ENCODE assay signal across 1 cellular context in genomic region chr9:34637356-34638137, GRCh38.
A peak's percentile ranks its signal among the peaks of the same experiment; 100 is the strongest.
TF ChIP-seq lines count a peak whose summit lies in the region.

TSS of gene SIGMAR1 (minus strand) at chr9:34637787. CDS start at chr9:34637697, 90 bp downstream.

TF ChIP-seq in K562, 482 proteins besides CTCF, POLR2A, EP300 and RAD21 (continued from another document and continues in another):
- TF ChIP-seq, protein P1, sequence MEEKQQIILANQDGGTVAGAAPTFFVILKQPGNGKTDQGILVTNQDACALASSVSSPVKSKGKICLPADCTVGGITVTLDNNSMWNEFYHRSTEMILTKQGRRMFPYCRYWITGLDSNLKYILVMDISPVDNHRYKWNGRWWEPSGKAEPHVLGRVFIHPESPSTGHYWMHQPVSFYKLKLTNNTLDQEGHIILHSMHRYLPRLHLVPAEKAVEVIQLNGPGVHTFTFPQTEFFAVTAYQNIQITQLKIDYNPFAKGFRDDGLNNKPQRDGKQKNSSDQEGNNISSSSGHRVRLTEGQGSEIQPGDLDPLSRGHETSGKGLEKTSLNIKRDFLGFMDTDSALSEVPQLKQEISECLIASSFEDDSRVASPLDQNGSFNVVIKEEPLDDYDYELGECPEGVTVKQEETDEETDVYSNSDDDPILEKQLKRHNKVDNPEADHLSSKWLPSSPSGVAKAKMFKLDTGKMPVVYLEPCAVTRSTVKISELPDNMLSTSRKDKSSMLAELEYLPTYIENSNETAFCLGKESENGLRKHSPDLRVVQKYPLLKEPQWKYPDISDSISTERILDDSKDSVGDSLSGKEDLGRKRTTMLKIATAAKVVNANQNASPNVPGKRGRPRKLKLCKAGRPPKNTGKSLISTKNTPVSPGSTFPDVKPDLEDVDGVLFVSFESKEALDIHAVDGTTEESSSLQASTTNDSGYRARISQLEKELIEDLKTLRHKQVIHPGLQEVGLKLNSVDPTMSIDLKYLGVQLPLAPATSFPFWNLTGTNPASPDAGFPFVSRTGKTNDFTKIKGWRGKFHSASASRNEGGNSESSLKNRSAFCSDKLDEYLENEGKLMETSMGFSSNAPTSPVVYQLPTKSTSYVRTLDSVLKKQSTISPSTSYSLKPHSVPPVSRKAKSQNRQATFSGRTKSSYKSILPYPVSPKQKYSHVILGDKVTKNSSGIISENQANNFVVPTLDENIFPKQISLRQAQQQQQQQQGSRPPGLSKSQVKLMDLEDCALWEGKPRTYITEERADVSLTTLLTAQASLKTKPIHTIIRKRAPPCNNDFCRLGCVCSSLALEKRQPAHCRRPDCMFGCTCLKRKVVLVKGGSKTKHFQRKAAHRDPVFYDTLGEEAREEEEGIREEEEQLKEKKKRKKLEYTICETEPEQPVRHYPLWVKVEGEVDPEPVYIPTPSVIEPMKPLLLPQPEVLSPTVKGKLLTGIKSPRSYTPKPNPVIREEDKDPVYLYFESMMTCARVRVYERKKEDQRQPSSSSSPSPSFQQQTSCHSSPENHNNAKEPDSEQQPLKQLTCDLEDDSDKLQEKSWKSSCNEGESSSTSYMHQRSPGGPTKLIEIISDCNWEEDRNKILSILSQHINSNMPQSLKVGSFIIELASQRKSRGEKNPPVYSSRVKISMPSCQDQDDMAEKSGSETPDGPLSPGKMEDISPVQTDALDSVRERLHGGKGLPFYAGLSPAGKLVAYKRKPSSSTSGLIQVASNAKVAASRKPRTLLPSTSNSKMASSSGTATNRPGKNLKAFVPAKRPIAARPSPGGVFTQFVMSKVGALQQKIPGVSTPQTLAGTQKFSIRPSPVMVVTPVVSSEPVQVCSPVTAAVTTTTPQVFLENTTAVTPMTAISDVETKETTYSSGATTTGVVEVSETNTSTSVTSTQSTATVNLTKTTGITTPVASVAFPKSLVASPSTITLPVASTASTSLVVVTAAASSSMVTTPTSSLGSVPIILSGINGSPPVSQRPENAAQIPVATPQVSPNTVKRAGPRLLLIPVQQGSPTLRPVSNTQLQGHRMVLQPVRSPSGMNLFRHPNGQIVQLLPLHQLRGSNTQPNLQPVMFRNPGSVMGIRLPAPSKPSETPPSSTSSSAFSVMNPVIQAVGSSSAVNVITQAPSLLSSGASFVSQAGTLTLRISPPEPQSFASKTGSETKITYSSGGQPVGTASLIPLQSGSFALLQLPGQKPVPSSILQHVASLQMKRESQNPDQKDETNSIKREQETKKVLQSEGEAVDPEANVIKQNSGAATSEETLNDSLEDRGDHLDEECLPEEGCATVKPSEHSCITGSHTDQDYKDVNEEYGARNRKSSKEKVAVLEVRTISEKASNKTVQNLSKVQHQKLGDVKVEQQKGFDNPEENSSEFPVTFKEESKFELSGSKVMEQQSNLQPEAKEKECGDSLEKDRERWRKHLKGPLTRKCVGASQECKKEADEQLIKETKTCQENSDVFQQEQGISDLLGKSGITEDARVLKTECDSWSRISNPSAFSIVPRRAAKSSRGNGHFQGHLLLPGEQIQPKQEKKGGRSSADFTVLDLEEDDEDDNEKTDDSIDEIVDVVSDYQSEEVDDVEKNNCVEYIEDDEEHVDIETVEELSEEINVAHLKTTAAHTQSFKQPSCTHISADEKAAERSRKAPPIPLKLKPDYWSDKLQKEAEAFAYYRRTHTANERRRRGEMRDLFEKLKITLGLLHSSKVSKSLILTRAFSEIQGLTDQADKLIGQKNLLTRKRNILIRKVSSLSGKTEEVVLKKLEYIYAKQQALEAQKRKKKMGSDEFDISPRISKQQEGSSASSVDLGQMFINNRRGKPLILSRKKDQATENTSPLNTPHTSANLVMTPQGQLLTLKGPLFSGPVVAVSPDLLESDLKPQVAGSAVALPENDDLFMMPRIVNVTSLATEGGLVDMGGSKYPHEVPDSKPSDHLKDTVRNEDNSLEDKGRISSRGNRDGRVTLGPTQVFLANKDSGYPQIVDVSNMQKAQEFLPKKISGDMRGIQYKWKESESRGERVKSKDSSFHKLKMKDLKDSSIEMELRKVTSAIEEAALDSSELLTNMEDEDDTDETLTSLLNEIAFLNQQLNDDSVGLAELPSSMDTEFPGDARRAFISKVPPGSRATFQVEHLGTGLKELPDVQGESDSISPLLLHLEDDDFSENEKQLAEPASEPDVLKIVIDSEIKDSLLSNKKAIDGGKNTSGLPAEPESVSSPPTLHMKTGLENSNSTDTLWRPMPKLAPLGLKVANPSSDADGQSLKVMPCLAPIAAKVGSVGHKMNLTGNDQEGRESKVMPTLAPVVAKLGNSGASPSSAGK (IDR thresholded peaks at IDR 0.05), result peak; percentile 90
- TF ChIP-seq ATF1 (CRISPR knock-in tag; IDR thresholded peaks at IDR 0.05), result no peak
- TF ChIP-seq ATF1 (tag; IDR thresholded peaks at IDR 0.05), result 0 out of 2 replicates have a peak, but pooled peaks have one; percentile 31
- no peak for TF ChIP-seq ZNF224 (CRISPR knock-in tag; IDR thresholded peaks at IDR 0.05)
- peak; percentile 76 for TF ChIP-seq BHLHE40 (IDR thresholded peaks at IDR 0.05; ENCODE audit: low read length)
- TF ChIP-seq MAZ (CRISPR knock-in tag; conservative IDR thresholded peaks at IDR 0.05 in 1 of 2, IDR thresholded peaks at IDR 0.05 in 1 of 2), result peak in 1 of 2 experiments; percentile 49; a peak in 3 of 4 replicates
- TF ChIP-seq YY1 (IDR thresholded peaks at IDR 0.05; ENCODE audit: borderline replicate concordance in 1 of 3, control insufficient read depth in 1 of 3, extremely low read depth in 1 of 3, insufficient read depth in 3 of 3, insufficient read length in 1 of 3, insufficient replicate concordance in 2 of 3, low read depth in 1 of 3, low read length in 2 of 3), result no peak
- TF ChIP-seq ZNF592 (IDR thresholded peaks at IDR 0.05), result peak; percentile 56; the same call in 1 of the 2 replicates
- peak; percentile 94 for TF ChIP-seq HNRNPLL (IDR thresholded peaks at IDR 0.05; ENCODE audit: low read depth, low read length, poor library complexity, severe bottlenecking)
- TF ChIP-seq, protein P2, sequence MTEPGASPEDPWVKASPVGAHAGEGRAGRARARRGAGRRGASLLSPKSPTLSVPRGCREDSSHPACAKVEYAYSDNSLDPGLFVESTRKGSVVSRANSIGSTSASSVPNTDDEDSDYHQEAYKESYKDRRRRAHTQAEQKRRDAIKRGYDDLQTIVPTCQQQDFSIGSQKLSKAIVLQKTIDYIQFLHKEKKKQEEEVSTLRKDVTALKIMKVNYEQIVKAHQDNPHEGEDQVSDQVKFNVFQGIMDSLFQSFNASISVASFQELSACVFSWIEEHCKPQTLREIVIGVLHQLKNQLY (CRISPR knock-in tag; conservative IDR thresholded peaks at IDR 0.05), result no peak
- TF ChIP-seq, protein P3, sequence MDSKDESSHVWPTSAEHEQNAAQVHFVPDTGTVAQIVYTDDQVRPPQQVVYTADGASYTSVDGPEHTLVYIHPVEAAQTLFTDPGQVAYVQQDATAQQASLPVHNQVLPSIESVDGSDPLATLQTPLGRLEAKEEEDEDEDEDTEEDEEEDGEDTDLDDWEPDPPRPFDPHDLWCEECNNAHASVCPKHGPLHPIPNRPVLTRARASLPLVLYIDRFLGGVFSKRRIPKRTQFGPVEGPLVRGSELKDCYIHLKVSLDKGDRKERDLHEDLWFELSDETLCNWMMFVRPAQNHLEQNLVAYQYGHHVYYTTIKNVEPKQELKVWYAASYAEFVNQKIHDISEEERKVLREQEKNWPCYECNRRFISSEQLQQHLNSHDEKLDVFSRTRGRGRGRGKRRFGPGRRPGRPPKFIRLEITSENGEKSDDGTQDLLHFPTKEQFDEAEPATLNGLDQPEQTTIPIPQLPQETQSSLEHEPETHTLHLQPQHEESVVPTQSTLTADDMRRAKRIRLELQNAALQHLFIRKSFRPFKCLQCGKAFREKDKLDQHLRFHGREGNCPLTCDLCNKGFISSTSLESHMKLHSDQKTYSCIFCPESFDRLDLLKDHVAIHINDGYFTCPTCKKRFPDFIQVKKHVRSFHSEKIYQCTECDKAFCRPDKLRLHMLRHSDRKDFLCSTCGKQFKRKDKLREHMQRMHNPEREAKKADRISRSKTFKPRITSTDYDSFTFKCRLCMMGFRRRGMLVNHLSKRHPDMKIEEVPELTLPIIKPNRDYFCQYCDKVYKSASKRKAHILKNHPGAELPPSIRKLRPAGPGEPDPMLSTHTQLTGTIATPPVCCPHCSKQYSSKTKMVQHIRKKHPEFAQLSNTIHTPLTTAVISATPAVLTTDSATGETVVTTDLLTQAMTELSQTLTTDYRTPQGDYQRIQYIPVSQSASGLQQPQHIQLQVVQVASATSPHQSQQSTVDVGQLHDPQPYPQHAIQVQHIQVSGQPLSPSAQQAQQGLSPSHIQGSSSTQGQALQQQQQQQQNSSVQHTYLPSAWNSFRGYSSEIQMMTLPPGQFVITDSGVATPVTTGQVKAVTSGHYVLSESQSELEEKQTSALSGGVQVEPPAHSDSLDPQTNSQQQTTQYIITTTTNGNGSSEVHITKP (IDR thresholded peaks at IDR 0.05; ENCODE audit: partially characterized antibody), result peak; percentile 99
- peak; percentile 85 for TF ChIP-seq POLR2G (IDR thresholded peaks at IDR 0.05; ENCODE audit: low read depth, low read length)
- no peak for TF ChIP-seq ZSCAN32 (CRISPR knock-in tag; IDR thresholded peaks at IDR 0.05)
- peak; percentile 31 to 95; a peak in 3 of 4 replicates for TF ChIP-seq NONO (IDR thresholded peaks at IDR 0.05; ENCODE audit: low read depth in 2 of 2, low read length in 1 of 2)
- TF ChIP-seq CXXC5 (CRISPR knock-in tag; IDR thresholded peaks at IDR 0.05), result 0 out of 2 replicates have a peak, but pooled peaks have one; percentile 29
- no peak for TF ChIP-seq GATAD2A (IDR thresholded peaks at IDR 0.05)
- peak; percentile 97 for TF ChIP-seq ATF7 (IDR thresholded peaks at IDR 0.05)
- TF ChIP-seq SUPT5H (IDR thresholded peaks at IDR 0.05), result 0 out of 2 replicates have a peak, but pooled peaks have one; percentile 48
- TF ChIP-seq KLF13 (tag; IDR thresholded peaks at IDR 0.05; ENCODE audit: borderline replicate concordance, low read depth), result 0 out of 2 replicates have a peak, but pooled peaks have one; percentile 30
- peak; percentile 90; the same call in 1 of the 2 replicates for TF ChIP-seq MBD2 (IDR thresholded peaks at IDR 0.05; ENCODE audit: borderline replicate concordance, low read depth)
- TF ChIP-seq CEBPG (CRISPR knock-in tag; IDR thresholded peaks at IDR 0.05), result no peak
- no peak for TF ChIP-seq CEBPG (tag; conservative IDR thresholded peaks at IDR 0.05 in 1 of 2, IDR thresholded peaks at IDR 0.05 in 1 of 2)
- TF ChIP-seq RB1 (IDR thresholded peaks at IDR 0.05; ENCODE audit: low read depth), result 0 out of 2 replicates have a peak, but pooled peaks have one; percentile 39
- TF ChIP-seq FOXA3 (CRISPR knock-in tag; conservative IDR thresholded peaks at IDR 0.05 in 1 of 2, IDR thresholded peaks at IDR 0.05 in 1 of 2), result no peak
- no peak for TF ChIP-seq RFX1 (IDR thresholded peaks at IDR 0.05)
- no peak for TF ChIP-seq ZNF79 (CRISPR knock-in tag; IDR thresholded peaks at IDR 0.05; ENCODE audit: low read depth)
- TF ChIP-seq SP1 (CRISPR knock-in tag; IDR thresholded peaks at IDR 0.05), result 0 out of 2 replicates have a peak, but pooled peaks have one; percentile 22
- peak; percentile 53; the same call in 1 of the 2 replicates for TF ChIP-seq ZNF263 (CRISPR knock-in tag; IDR thresholded peaks at IDR 0.05; ENCODE audit: borderline replicate concordance)
- TF ChIP-seq TCF7L2 (IDR thresholded peaks at IDR 0.05; ENCODE audit: low read depth, low read length), result peak; percentile 77
- TF ChIP-seq, protein P4, sequence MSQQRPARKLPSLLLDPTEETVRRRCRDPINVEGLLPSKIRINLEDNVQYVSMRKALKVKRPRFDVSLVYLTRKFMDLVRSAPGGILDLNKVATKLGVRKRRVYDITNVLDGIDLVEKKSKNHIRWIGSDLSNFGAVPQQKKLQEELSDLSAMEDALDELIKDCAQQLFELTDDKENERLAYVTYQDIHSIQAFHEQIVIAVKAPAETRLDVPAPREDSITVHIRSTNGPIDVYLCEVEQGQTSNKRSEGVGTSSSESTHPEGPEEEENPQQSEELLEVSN (IDR thresholded peaks at IDR 0.05; ENCODE audit: borderline replicate concordance in 1 of 2, extremely low read depth in 1 of 2, insufficient read depth in 1 of 2, insufficient read length in 1 of 2, low read depth in 1 of 2, low read length in 1 of 2, poor library complexity in 1 of 2, severe bottlenecking in 1 of 2), result peak; percentile 22 to 68
- TF ChIP-seq NRF1 (conservative IDR thresholded peaks at IDR 0.05 in 1 of 2, IDR thresholded peaks at IDR 0.05 in 1 of 2), result peak; percentile 42 to 63; a peak in 3 of 4 replicates
- TF ChIP-seq EP400 (IDR thresholded peaks at IDR 0.05), result peak; percentile 12; the same call in 1 of the 2 replicates
- TF ChIP-seq CTBP1 (IDR thresholded peaks at IDR 0.05; ENCODE audit: borderline replicate concordance), result peak; percentile 43; the same call in 1 of the 2 replicates
- TF ChIP-seq PHF8 (IDR thresholded peaks at IDR 0.05; ENCODE audit: borderline replicate concordance, low read length), result peak; percentile 70; the same call in 1 of the 2 replicates
- no peak for TF ChIP-seq NUFIP1 (IDR thresholded peaks at IDR 0.05; ENCODE audit: partially characterized antibody)
- TF ChIP-seq VEZF1 (CRISPR knock-in tag; IDR thresholded peaks at IDR 0.05), result peak; percentile 78
- peak; percentile 60; the same call in 1 of the 2 replicates for TF ChIP-seq ELF1 (tag; IDR thresholded peaks at IDR 0.05)
